14 cellular contexts compared by ENCODE assay signal in the genomic region with DNA sequence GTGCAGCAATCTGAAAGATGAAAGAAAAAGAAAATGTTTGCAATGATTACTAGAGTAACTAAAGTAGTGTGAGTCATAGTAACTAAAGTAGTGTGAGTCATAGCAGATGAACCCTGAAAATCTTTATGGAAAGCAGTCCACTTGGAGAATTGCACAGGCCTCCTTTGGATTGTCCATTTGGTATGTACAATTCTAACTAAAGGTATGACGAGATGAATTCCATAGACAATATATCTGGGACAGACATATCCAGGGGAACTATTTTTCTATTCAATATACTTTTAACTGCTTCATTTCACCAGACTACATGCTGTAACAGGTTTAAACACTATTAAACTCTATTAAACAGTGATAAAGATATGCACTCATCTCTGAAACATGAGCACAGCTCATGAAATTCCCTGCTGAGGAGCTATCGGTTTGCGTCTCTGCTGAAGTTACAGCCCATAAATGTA.
DNase-seq lines count a peak whose midpoint lies in the region; ATAC-seq and TF ChIP-seq lines count a peak whose summit lies in the region.
"Had no signal": no experiment of that assay in that cellular context is flagged by ENCODE, and none has a peak within 500 bp of the region (broad histone marks: within the 10 kb centered on the region; RNA-seq: fewer than 3 reads in every experiment).

No MANE protein-coding gene starts in this region.

- H3K79me2 ChIP-seq in HCT116 (ENCODE audit: insufficient read depth, low read length): no peaks in the 10 kb centered on the region

- no peak for TF ChIP-seq POLR2A in HCT116 (IDR thresholded peaks at IDR 0.05; ENCODE audit: borderline replicate concordance, extremely low read depth, insufficient read depth, insufficient read length)

- intact Hi-C loops in HCT116 (cut with micrococcal nuclease): no loop called here

- no peaks in the 10 kb centered on the region for H3K27me3 ChIP-seq in HCT116 (ENCODE audit: insufficient read depth, low read length)

- H3K4me2 ChIP-seq in HCT116 (ENCODE audit: low read length): peak overlapping the region; percentile 62

- H3K27ac ChIP-seq in HCT116 (ENCODE audit: low read depth, low read length): peak overlapping the region; percentile 74
- no peak overlapping the region for H3K27ac ChIP-seq in RWPE1

- H3K9me2 ChIP-seq in HCT116 (ENCODE audit: insufficient read depth): no peaks in the 10 kb centered on the region; the same call in 1 of the 2 replicates

- TF ChIP-seq RAD21 in HCT116 (IDR thresholded peaks at IDR 0.05; ENCODE audit: low read depth): no peak

- H3K9me3 ChIP-seq in HCT116 (ENCODE audit: control insufficient read depth in 1 of 2, insufficient read depth in 1 of 2, low read depth in 1 of 2, low read length in 2 of 2): no peaks in the 10 kb centered on the region

- H3K4me1 ChIP-seq in HCT116 (ENCODE audit: control insufficient read depth in 1 of 2, insufficient read depth in 2 of 2, low read length in 2 of 2): peaks cover 12 to 15% of the 10 kb centered on the region in 2 experiments; a peak in 3 of 4 replicates

- H3K4me3 ChIP-seq in HCT116 (replicated peaks in 1 of 2; ENCODE audit: low read depth in 1 of 2, low read length in 2 of 2) (peak overlapping the region in 1 of 2 experiments; percentile 2; a peak in 2 of 4 replicates), fibroblast of mammary gland (ENCODE audit: control insufficient read depth, low read depth, low read length) (no peak overlapping the region)

- H3K9ac ChIP-seq in HCT116 (ENCODE audit: low read length): no peak overlapping the region

- TF ChIP-seq CTCF in HCT116 (IDR thresholded peaks at IDR 0.05 in 2 of 3, conservative IDR thresholded peaks at IDR 0.05 in 1 of 3; ENCODE audit: borderline replicate concordance in 1 of 3, insufficient read depth in 1 of 3, low read depth in 2 of 3, low read length in 2 of 3): no peak
- no peak for TF ChIP-seq CTCF in RWPE1 (conservative IDR thresholded peaks at IDR 0.05; ENCODE audit: low read depth)
- no peak for TF ChIP-seq CTCF in fibroblast of mammary gland (conservative IDR thresholded peaks at IDR 0.05; ENCODE audit: control insufficient read depth, insufficient read depth, low read depth, low read length)
- TF ChIP-seq CTCF in GM20000 (IDR thresholded peaks at IDR 0.05; ENCODE audit: extremely low read depth, missing control alignments): no peak

- peak; percentile 48 for DNase-seq in HCT116 (ENCODE audit: low read depth, low spot score)
- peak; percentile 76 for DNase-seq in RWPE1 (ENCODE audit: low spot score)
- DNase-seq in fibroblast of mammary gland (ENCODE audit: low read depth): peak; percentile 62
- peak; percentile 14 for DNase-seq in superior temporal gyrus (ENCODE audit: extremely low spot score)
- no peak for DNase-seq in GM20000 (ENCODE audit: low spot score)
- DNase-seq: activated CD4-positive, alpha-beta T cell treated with anti-CD3 and anti-CD28 coated beads, Interleukin-2, amount 10 ng/mL, durations not matched to agents 7 days and 5 days; central memory CD4-positive, alpha-beta T cell; KG1; kidney; natural killer cell; NCI-H2081 had no signal

- H4K20me1 ChIP-seq in HCT116 (ENCODE audit: insufficient read depth): no peaks in the 10 kb centered on the region

- RAD21 ChIA-PET in HCT116 (lab: Charles Lee; ENCODE audit: low non-redundant PET in 1 of 2, low total read pairs in 2 of 2, uncharacterized antibody in 2 of 2, unreplicated experiment in 2 of 2): no interaction called here

- ATAC-seq in HCT116 (peak; percentile 78), GM21381 (IDR thresholded peaks at IDR 0.05; ENCODE audit: unreplicated experiment) (no peak), GM21723 (IDR thresholded peaks at IDR 0.05; ENCODE audit: unreplicated experiment) (no peak)
- ATAC-seq: activated T-helper 17 cell treated with anti-CD3 and anti-CD28 coated beads, Interleukin-2, amount 50 U/mL, for 72 hours; natural killer cell had no signal

- peak overlapping the region; percentile 94 for H2AFZ ChIP-seq in HCT116 (ENCODE audit: low read depth, low read length, poor library complexity, severe bottlenecking)

- no TSS peak for BruUV-seq in HCT116 (replicated peaks; lab: Mats Ljungman, UMichigan)

- POLR2A ChIA-PET in HCT116 (lab: Charles Lee): no interaction called here
- POLR2A ChIA-PET in RWPE1 (lab: Yijun Ruan, JAX; ENCODE audit: low non-redundant PET): no interaction called here

- CTCF ChIA-PET in HCT116 (lab: Charles Lee): no interaction called here
- CTCF ChIA-PET in RWPE1 (lab: Yijun Ruan, JAX): interaction anchor here (0.6 kb wide), 1 partner anchor 798 kb away, joined by 4 read pairs; no protein-coding TSS in a partner anchor

- H3K36me3 ChIP-seq in HCT116 (ENCODE audit: control insufficient read depth in 1 of 2, insufficient read depth in 2 of 2, low read length in 2 of 2): no peaks in the 10 kb centered on the region

TF ChIP-seq in HCT116, 20 proteins besides CTCF, POLR2A, EP300 and RAD21:
- peak; percentile 59 for TF ChIP-seq TCF7L2 (IDR thresholded peaks at IDR 0.05; ENCODE audit: borderline replicate concordance, extremely low read depth, insufficient read depth, insufficient read length)
- peak; percentile 71; the same call in 1 of the 2 replicates for TF ChIP-seq CBX3 (IDR thresholded peaks at IDR 0.05; ENCODE audit: low read depth)
- no peak for TF ChIP-seq SRF (IDR thresholded peaks at IDR 0.05; ENCODE audit: low read depth)
- peak; percentile 15; the same call in 1 of the 2 replicates for TF ChIP-seq CEBPB (IDR thresholded peaks at IDR 0.05; ENCODE audit: low read depth)
- TF ChIP-seq ZNF274 (IDR thresholded peaks at IDR 0.05; ENCODE audit: low read depth, low read length): no peak
- TF ChIP-seq ELF1 (IDR thresholded peaks at IDR 0.05; ENCODE audit: borderline replicate concordance, low read depth): no peak
- TF ChIP-seq, protein P1, sequence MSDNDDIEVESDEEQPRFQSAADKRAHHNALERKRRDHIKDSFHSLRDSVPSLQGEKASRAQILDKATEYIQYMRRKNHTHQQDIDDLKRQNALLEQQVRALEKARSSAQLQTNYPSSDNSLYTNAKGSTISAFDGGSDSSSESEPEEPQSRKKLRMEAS (IDR thresholded peaks at IDR 0.05): no peak
- no peak for TF ChIP-seq EGR1 (IDR thresholded peaks at IDR 0.05; ENCODE audit: low read depth)
- TF ChIP-seq FOSL1 (IDR thresholded peaks at IDR 0.05; ENCODE audit: low read depth): peak; percentile 85
- TF ChIP-seq, protein P2, sequence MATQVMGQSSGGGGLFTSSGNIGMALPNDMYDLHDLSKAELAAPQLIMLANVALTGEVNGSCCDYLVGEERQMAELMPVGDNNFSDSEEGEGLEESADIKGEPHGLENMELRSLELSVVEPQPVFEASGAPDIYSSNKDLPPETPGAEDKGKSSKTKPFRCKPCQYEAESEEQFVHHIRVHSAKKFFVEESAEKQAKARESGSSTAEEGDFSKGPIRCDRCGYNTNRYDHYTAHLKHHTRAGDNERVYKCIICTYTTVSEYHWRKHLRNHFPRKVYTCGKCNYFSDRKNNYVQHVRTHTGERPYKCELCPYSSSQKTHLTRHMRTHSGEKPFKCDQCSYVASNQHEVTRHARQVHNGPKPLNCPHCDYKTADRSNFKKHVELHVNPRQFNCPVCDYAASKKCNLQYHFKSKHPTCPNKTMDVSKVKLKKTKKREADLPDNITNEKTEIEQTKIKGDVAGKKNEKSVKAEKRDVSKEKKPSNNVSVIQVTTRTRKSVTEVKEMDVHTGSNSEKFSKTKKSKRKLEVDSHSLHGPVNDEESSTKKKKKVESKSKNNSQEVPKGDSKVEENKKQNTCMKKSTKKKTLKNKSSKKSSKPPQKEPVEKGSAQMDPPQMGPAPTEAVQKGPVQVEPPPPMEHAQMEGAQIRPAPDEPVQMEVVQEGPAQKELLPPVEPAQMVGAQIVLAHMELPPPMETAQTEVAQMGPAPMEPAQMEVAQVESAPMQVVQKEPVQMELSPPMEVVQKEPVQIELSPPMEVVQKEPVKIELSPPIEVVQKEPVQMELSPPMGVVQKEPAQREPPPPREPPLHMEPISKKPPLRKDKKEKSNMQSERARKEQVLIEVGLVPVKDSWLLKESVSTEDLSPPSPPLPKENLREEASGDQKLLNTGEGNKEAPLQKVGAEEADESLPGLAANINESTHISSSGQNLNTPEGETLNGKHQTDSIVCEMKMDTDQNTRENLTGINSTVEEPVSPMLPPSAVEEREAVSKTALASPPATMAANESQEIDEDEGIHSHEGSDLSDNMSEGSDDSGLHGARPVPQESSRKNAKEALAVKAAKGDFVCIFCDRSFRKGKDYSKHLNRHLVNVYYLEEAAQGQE (IDR thresholded peaks at IDR 0.05; ENCODE audit: low read depth): no peak
- no peak for TF ChIP-seq POLR2AphosphoS5 (IDR thresholded peaks at IDR 0.05; ENCODE audit: low read depth, low read length)
- TF ChIP-seq ZFX (IDR thresholded peaks at IDR 0.05): no peak; the same call in 1 of the 2 replicates
- no peak for TF ChIP-seq EZH2phosphoT487 (IDR thresholded peaks at IDR 0.05; ENCODE audit: borderline replicate concordance)
- peak; percentile 43; the same call in 1 of the 2 replicates for TF ChIP-seq SP1 (IDR thresholded peaks at IDR 0.05; ENCODE audit: low read depth)
- TF ChIP-seq YY1 (IDR thresholded peaks at IDR 0.05; ENCODE audit: extremely low read depth, insufficient replicate concordance, low read depth, low read length): no peak
- TF ChIP-seq JUND (IDR thresholded peaks at IDR 0.05): peak; percentile 80
- no peak for TF ChIP-seq EZH2 (IDR thresholded peaks at IDR 0.05)
- TF ChIP-seq, protein P3, sequence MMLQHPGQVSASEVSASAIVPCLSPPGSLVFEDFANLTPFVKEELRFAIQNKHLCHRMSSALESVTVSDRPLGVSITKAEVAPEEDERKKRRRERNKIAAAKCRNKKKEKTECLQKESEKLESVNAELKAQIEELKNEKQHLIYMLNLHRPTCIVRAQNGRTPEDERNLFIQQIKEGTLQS (IDR thresholded peaks at IDR 0.05): no peak
- TF ChIP-seq, protein P4, sequence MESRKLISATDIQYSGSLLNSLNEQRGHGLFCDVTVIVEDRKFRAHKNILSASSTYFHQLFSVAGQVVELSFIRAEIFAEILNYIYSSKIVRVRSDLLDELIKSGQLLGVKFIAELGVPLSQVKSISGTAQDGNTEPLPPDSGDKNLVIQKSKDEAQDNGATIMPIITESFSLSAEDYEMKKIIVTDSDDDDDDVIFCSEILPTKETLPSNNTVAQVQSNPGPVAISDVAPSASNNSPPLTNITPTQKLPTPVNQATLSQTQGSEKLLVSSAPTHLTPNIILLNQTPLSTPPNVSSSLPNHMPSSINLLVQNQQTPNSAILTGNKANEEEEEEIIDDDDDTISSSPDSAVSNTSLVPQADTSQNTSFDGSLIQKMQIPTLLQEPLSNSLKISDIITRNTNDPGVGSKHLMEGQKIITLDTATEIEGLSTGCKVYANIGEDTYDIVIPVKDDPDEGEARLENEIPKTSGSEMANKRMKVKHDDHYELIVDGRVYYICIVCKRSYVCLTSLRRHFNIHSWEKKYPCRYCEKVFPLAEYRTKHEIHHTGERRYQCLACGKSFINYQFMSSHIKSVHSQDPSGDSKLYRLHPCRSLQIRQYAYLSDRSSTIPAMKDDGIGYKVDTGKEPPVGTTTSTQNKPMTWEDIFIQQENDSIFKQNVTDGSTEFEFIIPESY (IDR thresholded peaks at IDR 0.05; ENCODE audit: extremely low read depth, insufficient replicate concordance, low read length): no peak
- no peak for TF ChIP-seq SIN3A (IDR thresholded peaks at IDR 0.05; ENCODE audit: low read depth)
